ENCODE assay signal across 20 cellular contexts in genomic region chr3:39779511-39780230, GRCh38. TPM values are rescaled to one million over a fixed set of nuclear protein-coding genes. Genes with fewer than 3 reads are reported as not detected.
"Had no signal": no experiment of that assay in that cellular context is flagged by ENCODE, and none has a peak within 500 bp of the region (broad histone marks: within the 10 kb centered on the region; RNA-seq: fewer than 3 reads in every experiment).

No MANE protein-coding gene starts in this region.

- H3K4me3 Mint-ChIP-seq: immature natural killer cell; memory B cell; natural killer cell treated with Interleukin-12 subunit alpha and Interleukin-12 subunit beta and Interleukin-15 and Interleukin-18, amount 100 ng/mL, for 72 hours; type B pancreatic cell had no signal

- H3K9me3 Mint-ChIP-seq: natural killer cell treated with Interleukin-12 subunit alpha and Interleukin-12 subunit beta and Interleukin-15 and Interleukin-18, amount 100 ng/mL, for 72 hours had no signal

- H3K4me3 ChIP-seq: colonic mucosa, esophagus squamous epithelium, left ventricle myocardium inferior, lower lobe of right lung, psoas muscle, thyroid gland, uterus had no signal

- H3K27ac Mint-ChIP-seq: immature natural killer cell; memory B cell; natural killer cell treated with Interleukin-12 subunit alpha and Interleukin-12 subunit beta and Interleukin-15 and Interleukin-18, amount 100 ng/mL, for 72 hours; type B pancreatic cell had no signal

- H3K36me3 Mint-ChIP-seq: immature natural killer cell; memory B cell; natural killer cell treated with Interleukin-12 subunit alpha and Interleukin-12 subunit beta and Interleukin-15 and Interleukin-18, amount 100 ng/mL, for 72 hours; type B pancreatic cell had no signal

- DNase-seq: colonic mucosa; dermis blood vessel endothelial cell; esophagus squamous epithelium; foreskin fibroblast; immature natural killer cell; left cardiac atrium; left ventricle myocardium inferior; lower lobe of right lung; midbrain; psoas muscle; retina; small intestine; stimulated activated CD4-positive, alpha-beta T cell treated with anti-CD3 and anti-CD28 coated beads, Interleukin-2, amount 100 ng/mL, for 48 hours; stimulated activated naive CD4-positive, alpha-beta T cell treated with Interleukin-2 at 50 U/mL for 16 hours; thyroid gland; uterus had no signal

- H3K27me3 ChIP-seq: colonic mucosa, esophagus squamous epithelium, thyroid gland, uterus had no signal

- H3K36me3 ChIP-seq: colonic mucosa, esophagus squamous epithelium, left ventricle myocardium inferior, lower lobe of right lung, thyroid gland, uterus had no signal

- H3K4me1 ChIP-seq: esophagus squamous epithelium, lower lobe of right lung, psoas muscle, thyroid gland, uterus had no signal

- H3K4me1 Mint-ChIP-seq: immature natural killer cell, memory B cell had no signal

- ATAC-seq: left cardiac atrium, lower lobe of right lung, psoas muscle had no signal

- H3K27ac ChIP-seq: colonic mucosa, esophagus squamous epithelium, left ventricle myocardium inferior, lower lobe of right lung, psoas muscle, thyroid gland, uterus had no signal

- FAIRE-seq: keratinocyte, small intestine had no signal

- H3K9me3 ChIP-seq: colonic mucosa, esophagus squamous epithelium, left ventricle myocardium inferior, lower lobe of right lung, psoas muscle, thyroid gland, uterus had no signal

RNA-seq across cellular contexts. Expression of gene MYRIP, which starts 29.7 kb away (rescaled TPM):
- total RNA-seq: natural killer cell treated with Interleukin-12 subunit alpha and Interleukin-12 subunit beta and Interleukin-15 and Interleukin-18, amount 100 ng/mL, for 72 hours had no signal
